8 cellular contexts compared by ENCODE assay signal in genomic region chr6:32968770-32969684, GRCh38. TPM values are rescaled to one million over a fixed set of nuclear protein-coding genes. Genes with fewer than 3 reads are reported as not detected.
DNase-seq lines count a peak whose midpoint lies in the region; ATAC-seq and TF ChIP-seq lines count a peak whose summit lies in the region.

No MANE protein-coding gene starts in this region.

- intact Hi-C loops in activated CD4-positive, alpha-beta T cell treated with anti-CD3 and anti-CD28 coated beads for 36 hours (cut with DNase I, micrococcal nuclease): loop anchor here (1.0 to 5.0 kb wide), 11 partner anchors 16 to 422 kb away; partner anchors contain the start of genes HLA-DMB (in 2 of the 2), HLA-DMA (in 1 of the 2), KIFC1 (in 1 of the 2) and PSMB9 (in 1 of the 2)
- intact Hi-C loops in colonic mucosa (cut with DNase I) (no loop called here), left colon (cut with DNase I, micrococcal nuclease) (no loop called here)

- peaks cover 49% of the 10 kb centered on the region for H3K36me3 Mint-ChIP-seq in activated CD4-positive, alpha-beta T cell treated with anti-CD3 and anti-CD28 coated beads for 36 hours (ENCODE audit: low read depth)

- DNase-seq in Daoy (ENCODE audit: low read depth) (peak; percentile 94), NCI-H2227 treated with DMSO at 0.1 percent for 48 hours (lab: John Stamatoyannopoulos, UW) (peak; percentile 96), colonic mucosa (peak; percentile 75), left colon (peak; percentile 72 to 82), epidermal melanocyte (ENCODE audit: insufficient read length, low spot score) (no peak)
- DNase-seq in activated CD4-positive, alpha-beta T cell treated with anti-CD3 and anti-CD28 coated beads for 36 hours: peak; percentile 88
- DNase-seq in stimulated activated CD4-positive, alpha-beta T cell treated with anti-CD3 and anti-CD28 coated beads, Interleukin-2, amount 100 ng/mL, for 24 hours: peak; percentile 74

- peak overlapping the region; percentile 97 for H3K27ac Mint-ChIP-seq in activated CD4-positive, alpha-beta T cell treated with anti-CD3 and anti-CD28 coated beads for 36 hours

- H3K4me1 ChIP-seq in colonic mucosa: peaks cover 9% of the 10 kb centered on the region

- peaks cover 30% of the 10 kb centered on the region for H3K4me1 Mint-ChIP-seq in activated CD4-positive, alpha-beta T cell treated with anti-CD3 and anti-CD28 coated beads for 36 hours

- H3K4me3 ChIP-seq in colonic mucosa: peak overlapping the region; percentile 91

- H3K27ac ChIP-seq in colonic mucosa: peak overlapping the region; percentile 96

- POLR2A ChIA-PET in activated CD4-positive, alpha-beta T cell treated with anti-CD3 and anti-CD28 coated beads for 36 hours (lab: Charles Lee): interaction anchor here (0.6 to 7.6 kb wide), 16 partner anchors 9 to 1446 kb away, joined by 3 to 71 read pairs (median 4); partner anchors contain the start of genes HLA-DMB, HSD17B8, PSMB8 and TAP2

- no peaks in the 10 kb centered on the region for H3K9me3 ChIP-seq in colonic mucosa

- no peak for TF ChIP-seq CTCF in colonic mucosa (IDR thresholded peaks at IDR 0.05)

- H3K36me3 ChIP-seq in colonic mucosa: no peaks in the 10 kb centered on the region

- no peaks in the 10 kb centered on the region for H3K9me3 Mint-ChIP-seq in activated CD4-positive, alpha-beta T cell treated with anti-CD3 and anti-CD28 coated beads for 36 hours (ENCODE audit: low read depth)

- peak; percentile 8 for ATAC-seq in HG02642 (IDR thresholded peaks at IDR 0.05; ENCODE audit: poor library complexity, unreplicated experiment)
- ATAC-seq in activated CD4-positive, alpha-beta T cell treated with anti-CD3 and anti-CD28 coated beads for 36 hours: peak; percentile 8
- ATAC-seq in left colon: peak; percentile 40

- H3K9ac ChIP-seq in colonic mucosa (ENCODE audit: low read depth in 2 of 2, low read length in 2 of 2): peak overlapping the region; percentile 99 to 100

- peak overlapping the region; percentile 98 for H3K4me3 Mint-ChIP-seq in activated CD4-positive, alpha-beta T cell treated with anti-CD3 and anti-CD28 coated beads for 36 hours

- H3K27me3 Mint-ChIP-seq in activated CD4-positive, alpha-beta T cell treated with anti-CD3 and anti-CD28 coated beads for 36 hours: no peaks in the 10 kb centered on the region

- no peaks in the 10 kb centered on the region for H3K27me3 ChIP-seq in colonic mucosa

- CTCF ChIA-PET in activated CD4-positive, alpha-beta T cell treated with anti-CD3 and anti-CD28 coated beads for 36 hours (lab: Charles Lee): interaction anchor here (0.5 to 13.4 kb wide), 10 partner anchors 9 to 1395 kb away, joined by 3 to 197 read pairs (median 5); partner anchors contain the start of genes HLA-DMA and TAP2

RNA-seq across cellular contexts. Expression of gene BRD2, which starts 0.6 kb away (rescaled TPM):
- 108 and 128 TPM in 2 replicates for total RNA-seq in Daoy (2014; rRNA removed; shearing (Covaris generic))
- 100 to 1,000 TPM; 230 to 338 TPM for total RNA-seq in activated CD4-positive, alpha-beta T cell treated with anti-CD3 and anti-CD28 coated beads for 36 hours
- 100 to 1,000 TPM; 149 to 167 TPM for total RNA-seq in colonic mucosa
- total RNA-seq in left colon: 100 to 1,000 TPM; 128 TPM

RNA-seq across cellular contexts. Expression of gene HLA-DMA, which starts 16.1 kb away (rescaled TPM):
- 0.11 and 1.8 TPM in 2 replicates for total RNA-seq in Daoy (2014; rRNA removed; shearing (Covaris generic))
- total RNA-seq in activated CD4-positive, alpha-beta T cell treated with anti-CD3 and anti-CD28 coated beads for 36 hours: 10 to 100 TPM; 11.8 TPM
- total RNA-seq in colonic mucosa: 10 to 100 TPM; 14.5 to 26.1 TPM
- 10 to 100 TPM; 11.8 to 22.1 TPM for total RNA-seq in left colon

RNA-seq across cellular contexts. Expression of gene HLA-DMB, which starts 28.2 kb away (rescaled TPM):
- 0.23 and 3.2 TPM in 2 replicates for total RNA-seq in Daoy (2014; rRNA removed; shearing (Covaris generic))
- 1 to 10 TPM; 1.9 to 2.3 TPM for total RNA-seq in activated CD4-positive, alpha-beta T cell treated with anti-CD3 and anti-CD28 coated beads for 36 hours
- total RNA-seq in colonic mucosa (10 to 100 TPM in 1 of 2 donors, 1 to 10 TPM in 1; 6.7 to 28.8 TPM), left colon (10 to 100 TPM in 1 of 2 donors, 1 to 10 TPM in 1; 4.0 to 21.3 TPM)

RNA-seq across cellular contexts. Expression of gene HLA-DOA, which starts 40.4 kb away (rescaled TPM):
- total RNA-seq in Daoy (2014; rRNA removed; shearing (Covaris generic)): 1.9 TPM in 1 of 2 replicates, not detected in the other
- total RNA-seq in activated CD4-positive, alpha-beta T cell treated with anti-CD3 and anti-CD28 coated beads for 36 hours: 1 to 10 TPM; 1.7 to 3.3 TPM
- total RNA-seq in colonic mucosa (1 to 10 TPM; 1.6 to 4.3 TPM), left colon (1 to 10 TPM in 1 of 2 donors, under 1 TPM in 1; 0.92 to 4.7 TPM)

Comparison
In these comparisons a context has a peak if more than half of its experiments do, and no peak if none do; other contexts are left out.
1. intact Hi-C loops: an anchor here in activated CD4-positive, alpha-beta T cell treated with anti-CD3 and anti-CD28 coated beads for 36 hours (1.0 to 5.0 kb wide); none called in colonic mucosa and left colon.